ENCODE assay signal across 8 cellular contexts in the genomic region with DNA sequence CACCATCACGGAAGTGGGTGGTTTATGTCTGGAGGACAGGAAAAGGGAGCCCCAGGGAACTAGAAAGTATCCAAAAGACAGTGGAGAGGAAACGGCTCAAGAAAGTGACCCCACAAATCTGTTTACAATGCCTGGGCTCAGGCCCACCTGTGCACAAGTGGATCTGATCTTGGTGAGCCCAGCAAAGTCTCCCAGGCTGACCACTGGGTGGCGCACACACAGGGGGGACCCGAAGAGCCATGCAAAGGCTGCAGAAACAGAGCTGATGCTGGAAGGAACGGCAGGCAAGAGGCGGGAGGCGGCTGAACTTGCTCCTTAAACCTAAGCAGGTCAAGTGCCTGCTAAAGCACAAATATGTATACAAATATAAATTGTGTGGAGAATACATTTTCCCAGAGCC. TPM values are rescaled to one million over a fixed set of nuclear protein-coding genes. Genes with fewer than 3 reads are reported as not detected.
A peak's percentile ranks its signal among the peaks of the same experiment; 100 is the strongest.
DNase-seq lines count a peak whose midpoint lies in the region; ATAC-seq and TF ChIP-seq lines count a peak whose summit lies in the region.

No MANE protein-coding gene starts in this region.

- no peaks in the 10 kb centered on the region for H3K4me1 Mint-ChIP-seq in MCF 10A (ENCODE audit: insufficient read depth, unreplicated experiment)

- peak; percentile 88 for DNase-seq in DMS 273 (lab: John Stamatoyannopoulos, UW; ENCODE audit: unreplicated experiment)
- no peak for DNase-seq in HFF-Myc (ENCODE audit: extremely low read depth, low read depth)
- DNase-seq in T follicular helper cell (ENCODE audit: low read depth): peak; percentile 36
- peak; percentile 38 for DNase-seq in MCF 10A (ENCODE audit: unreplicated experiment)
- DNase-seq in right lobe of liver: peak in 1 of 3 donors; percentile 57
- DNase-seq in stimulated activated naive CD4-positive, alpha-beta T cell (lab: John Stamatoyannopoulos, UW): peak; percentile 7 to 46 (median 20)
- no peak for DNase-seq in NCI-H774 (lab: John Stamatoyannopoulos, UW)

- no peak overlapping the region for H3K4me3 Mint-ChIP-seq in MCF 10A (ENCODE audit: unreplicated experiment)

- no peaks in the 10 kb centered on the region for H3K4me1 ChIP-seq in right lobe of liver

- no peak overlapping the region for H3K27ac ChIP-seq in right lobe of liver

- TF ChIP-seq CTCF in HFF-Myc (IDR thresholded peaks at IDR 0.05; ENCODE audit: low read depth, low read length, missing control alignments) (peak; percentile 66), MCF 10A (IDR thresholded peaks at IDR 0.05; ENCODE audit: unreplicated experiment) (peak; percentile 30), right lobe of liver (IDR thresholded peaks at IDR 0.05) (peak; percentile 32 to 65 (median 52))

- no peak overlapping the region for H3K27ac Mint-ChIP-seq in MCF 10A (ENCODE audit: low read depth, unreplicated experiment)

- CTCF ChIA-PET in MCF 10A (lab: Yijun Ruan, JAX): interaction anchor here (1.0 to 1.5 kb wide), 3 partner anchors 9 to 508 kb away, joined by 3 to 5 read pairs (median 3); no protein-coding TSS in a partner anchor

- peaks cover 15% of the 10 kb centered on the region for H3K36me3 Mint-ChIP-seq in MCF 10A (ENCODE audit: insufficient read depth, unreplicated experiment)

- peak; percentile 60 to 81 (median 68) for ATAC-seq in right lobe of liver
- no peak for ATAC-seq in HG02885 (IDR thresholded peaks at IDR 0.05; ENCODE audit: poor library complexity, unreplicated experiment)

- intact Hi-C loops in MCF 10A (cut with micrococcal nuclease): no loop called here
- intact Hi-C loops in right lobe of liver (cut with DNase I): loop anchor here in 1 of 2 donors (5.0 kb wide), 1 partner anchor 46 kb away; no protein-coding TSS in a partner anchor

- no TSS peak for BruUV-seq in MCF 10A (replicated peaks; lab: Mats Ljungman, UMichigan)

- H3K4me3 ChIP-seq in HFF-Myc (replicated peaks; ENCODE audit: low read depth, low read length) (no peak overlapping the region), right lobe of liver (no peak overlapping the region)

- 48% methylated on average over 7 of the region's 7 CpGs for WGBS in right lobe of liver (ENCODE audit: insufficient coverage, low coverage, low lambda C conversion rate, missing lambda C conversion rate)

- H3K27me3 ChIP-seq in right lobe of liver: no peaks in the 10 kb centered on the region

- H3K36me3 ChIP-seq in right lobe of liver: no peaks in the 10 kb centered on the region

- no peaks in the 10 kb centered on the region for H3K9me3 ChIP-seq in right lobe of liver

- no peaks in the 10 kb centered on the region for H3K9me3 Mint-ChIP-seq in MCF 10A (ENCODE audit: unreplicated experiment)

- H3K27me3 Mint-ChIP-seq in MCF 10A (ENCODE audit: insufficient read depth, unreplicated experiment): no peaks in the 10 kb centered on the region

- no peak for TF ChIP-seq POLR2A in right lobe of liver (IDR thresholded peaks at IDR 0.05)

- POLR2A ChIA-PET in MCF 10A (lab: Yijun Ruan, JAX): no interaction called here

RNA-seq across cellular contexts. Expression of gene HAUS7, which starts 9.6 kb away (rescaled TPM):
- total RNA-seq in MCF 10A (2022) (13.0 and 19.4 TPM in 2 replicates), right lobe of liver (10 to 100 TPM in 1 of 6 experiments, 1 to 10 TPM in 5; 5.6 to 14.9 (median 8.8) TPM)

RNA-seq across cellular contexts. Expression of gene TREX2, which starts 15.0 kb away (rescaled TPM):
- total RNA-seq in MCF 10A (2022): 0.49 and 0.75 TPM in 2 replicates
- under 1 TPM in 4 of 6 experiments, not detected in 2; 0.18 to 0.46 (median 0.23) TPM for total RNA-seq in right lobe of liver

RNA-seq across cellular contexts. Expression of gene BGN, which starts 34.0 kb away (rescaled TPM):
- total RNA-seq in MCF 10A (2022) (1.3 and 1.4 TPM in 2 replicates), right lobe of liver (100 to 1,000 TPM in 4 of 6 experiments, 10 to 100 TPM in 2; 57.0 to 161 (median 122) TPM)

RNA-seq across cellular contexts. Expression of gene ZFP92, which starts 49.6 kb away (rescaled TPM):
- total RNA-seq in MCF 10A (2022) (not detected in 2 replicates), right lobe of liver (1 to 10 TPM in 1 of 6 experiments, under 1 TPM in 5; 0.31 to 1.4 (median 0.41) TPM)

RNA-seq across cellular contexts. Expression of gene ATP2B3, which starts 56.6 kb away (rescaled TPM):
- not detected in 2 replicates for total RNA-seq in MCF 10A (2022)
- under 1 TPM in 1 of 6 experiments, not detected in 5; 0.07 TPM for total RNA-seq in right lobe of liver

Comparison
In these comparisons a context has a peak if more than half of its experiments do, and no peak if none do; other contexts are left out.
1. DNase-seq: peak in DMS 273 (single experiment), T follicular helper cell (single experiment), MCF 10A (single experiment) and stimulated activated naive CD4-positive, alpha-beta T cell (6 of 6); none in HFF-Myc (single experiment) and NCI-H774 (single experiment).
2. RNA of gene BGN, which starts 34.0 kb away (total RNA-seq): 57.0 to 161 TPM in right lobe of liver; 1.3 to 1.4 TPM in MCF 10A; every median in the first group is over 10 times any median in the second.
3. Peak in every context shown above with its lines, with median percentiles within 50 percentile points of each other: CTCF ChIP-seq.